Comparison of ENCODE assay signal across 1 cellular context in the genomic region with DNA sequence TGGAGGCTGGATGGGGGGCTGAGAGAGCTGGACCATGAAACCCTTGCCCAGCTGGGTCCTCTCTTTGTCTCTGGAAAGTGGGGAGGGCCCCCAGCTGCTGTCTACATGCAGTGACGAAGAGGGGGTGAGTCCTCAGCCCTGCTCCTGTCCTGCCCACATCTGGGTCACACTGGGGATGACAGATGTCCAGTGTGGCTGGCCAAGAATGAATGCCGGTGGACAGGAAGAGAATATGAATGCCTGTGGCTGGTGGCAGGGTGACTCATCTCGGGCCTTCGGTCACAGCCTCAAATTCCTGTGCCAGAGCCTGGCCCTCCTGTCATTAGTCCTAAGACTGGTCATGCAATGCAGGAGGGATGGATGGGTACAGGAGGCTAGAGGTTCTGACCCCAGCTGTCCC.
TF ChIP-seq lines count a peak whose summit lies in the region.

No MANE protein-coding gene starts in this region.

TF ChIP-seq in IMR-90, 13 proteins besides CTCF, POLR2A, EP300 and RAD21:
- TF ChIP-seq MAZ (IDR thresholded peaks at IDR 0.05; ENCODE audit: borderline replicate concordance, low read depth, low read length) (peak; percentile 52; the same call in 1 of the 2 replicates), FOS (IDR thresholded peaks at IDR 0.05; ENCODE audit: low read depth, low read length) (peak; percentile 66), NFE2L2 (IDR thresholded peaks at IDR 0.05; ENCODE audit: low read depth, low read length) (no peak)
TF ChIP-seq in IMR-90: peak in this region for 2.
